Comparison of ENCODE assay signal across 15 cellular contexts in genomic region chr5:179130101-179130681, GRCh38.
"Had no signal": no experiment of that assay in that cellular context is flagged by ENCODE, and none has a peak within 500 bp of the region (broad histone marks: within the 10 kb centered on the region; RNA-seq: fewer than 3 reads in every experiment).

No MANE protein-coding gene starts in this region.

- H3K27me3 Mint-ChIP-seq: naive B cell had no signal

- H3K27ac ChIP-seq: cardiac muscle cell, colonic mucosa, foreskin keratinocyte, suprapubic skin, tibial artery had no signal

- H3K36me3 ChIP-seq: cardiac muscle cell, colonic mucosa had no signal

- ATAC-seq: foreskin keratinocyte; left lobe of liver; stimulated activated naive CD8-positive, alpha-beta T cell treated with anti-CD3 and anti-CD28 coated beads, Interleukin-15, Interleukin-2, amounts not matched to agents 100 U/mL and 50 U/mL, for 24 hours had no signal

- H3K4me1 Mint-ChIP-seq: naive B cell had no signal

- H3K27ac Mint-ChIP-seq: naive B cell, nephron had no signal

- H3K36me3 Mint-ChIP-seq: naive B cell had no signal

- H3K9me3 ChIP-seq: colonic mucosa, suprapubic skin, tibial artery had no signal

- H3K4me1 ChIP-seq: colonic mucosa, foreskin keratinocyte, suprapubic skin, tibial artery had no signal

- H3K4me3 Mint-ChIP-seq: nephron had no signal

- DNase-seq: cerebellar nuclear complex; colonic mucosa; dermis blood vessel endothelial cell; erythroblast; foreskin keratinocyte; mesendoderm; naive B cell; small intestine; stimulated activated CD4-positive, alpha-beta T cell treated with anti-CD3 and anti-CD28 coated beads, Interleukin-2, amount 100 ng/mL, for 48 hours; stimulated activated naive CD8-positive, alpha-beta T cell treated with anti-CD3 and anti-CD28 coated beads, Interleukin-15, Interleukin-2, amounts not matched to agents 100 U/mL and 50 U/mL, for 24 hours had no signal

- H3K4me3 ChIP-seq: cardiac muscle cell, colonic mucosa, suprapubic skin, tibial artery had no signal

- H3K27me3 ChIP-seq: cardiac muscle cell, colonic mucosa, foreskin keratinocyte, suprapubic skin, tibial artery had no signal
